Comparison of ENCODE assay signal across 29 cellular contexts in the genomic region with DNA sequence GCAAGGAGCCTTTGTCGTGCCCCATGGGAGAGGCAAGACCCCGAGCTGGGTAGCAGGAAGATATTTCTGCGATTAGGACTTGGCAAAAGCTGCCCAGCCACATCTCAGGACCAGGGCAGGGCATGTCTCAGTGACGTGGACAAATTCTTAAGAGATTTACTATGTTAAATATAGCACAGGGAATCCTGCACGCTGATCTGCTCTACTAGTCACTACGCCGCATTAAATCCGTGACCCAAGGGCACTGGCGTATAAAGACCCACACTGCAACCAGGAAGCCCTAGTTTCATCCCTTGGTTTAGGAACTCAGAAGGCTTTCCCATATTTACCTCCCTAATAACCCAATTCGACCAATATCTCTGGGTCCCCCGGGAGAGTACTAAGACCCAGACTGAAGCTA. TPM values are rescaled to one million over a fixed set of nuclear protein-coding genes. Genes with fewer than 3 reads are reported as not detected.
"Had no signal": no experiment of that assay in that cellular context is flagged by ENCODE, and none has a peak within 500 bp of the region (broad histone marks: within the 10 kb centered on the region; RNA-seq: fewer than 3 reads in every experiment).

No MANE protein-coding gene starts in this region.

- H3K4me3 ChIP-seq: breast epithelium, colonic mucosa, dorsolateral prefrontal cortex, heart left ventricle, right lobe of liver, smooth muscle cell, tibial nerve had no signal

- H3K27ac ChIP-seq: breast epithelium, colonic mucosa, heart left ventricle, right lobe of liver had no signal

- H3K4me1 ChIP-seq: breast epithelium, colonic mucosa, heart left ventricle, tibial nerve had no signal

- H3K27me3 ChIP-seq: breast epithelium, colonic mucosa, dorsolateral prefrontal cortex, heart left ventricle, right lobe of liver, tibial nerve had no signal

- FAIRE-seq: endothelial cell of umbilical vein, kidney had no signal

- ATAC-seq: activated naive CD8-positive, alpha-beta T cell treated with anti-CD3 and anti-CD28 coated beads, Interleukin-2, amount 50 U/mL, for 24 hours; effector memory CD8-positive, alpha-beta T cell; heart left ventricle; left colon; naive thymus-derived CD8-positive, alpha-beta T cell; right lobe of liver; WTC11 had no signal

- H3K4me2 ChIP-seq: smooth muscle cell had no signal

- H3K9me3 ChIP-seq: breast epithelium, colonic mucosa, heart left ventricle, right lobe of liver, tibial nerve had no signal

- DNase-seq: activated CD4-positive, alpha-beta memory T cell treated with anti-CD3 and anti-CD28 coated beads, Interleukin-2, amount 10 ng/mL, durations not matched to agents 7 days and 5 days; activated CD4-positive, alpha-beta T cell treated with anti-CD3 and anti-CD28 coated beads for 1 hour; activated CD4-positive, alpha-beta T cell treated with anti-CD3 and anti-CD28 coated beads, Interleukin-2, amount 10 ng/mL, durations not matched to agents 7 days and 5 days; activated CD8-positive, alpha-beta memory T cell treated with anti-CD3 and anti-CD28 coated beads, Interleukin-2, amount 50 U/mL, for 48 hours; activated naive CD8-positive, alpha-beta T cell treated with anti-CD3 and anti-CD28 coated beads, Interleukin-2, amount 50 U/mL, for 24 hours; activated T-cell treated with anti-CD3 and anti-CD28 coated beads, Interleukin-2, amount 50 U/mL, for 48 hours; amygdala; colonic mucosa; dorsolateral prefrontal cortex; effector memory CD8-positive, alpha-beta T cell; foreskin fibroblast; hypothalamus; immature natural killer cell; kidney; left colon; midbrain; naive thymus-derived CD8-positive, alpha-beta T cell; stimulated activated CD4-positive, alpha-beta T cell treated with anti-CD3 and anti-CD28 coated beads, Interleukin-1b, Interleukin-23, amount 100 ng/mL, for 48 hours; stimulated activated CD4-positive, alpha-beta T cell treated with anti-CD3 and anti-CD28 coated beads, Interleukin-4, amount 100 ng/mL, for 4 hours; stimulated activated CD8-positive, alpha-beta memory T cell treated with anti-CD3 and anti-CD28 coated beads, Interleukin-4, amount 100 ng/mL, for 48 hours; stimulated activated naive CD4-positive, alpha-beta T cell; T-helper 2 cell had no signal

RNA-seq across cellular contexts. Expression of gene RASL10A, which starts 37.8 kb away (rescaled TPM):
- total RNA-seq: smooth muscle cell had no signal
- polyA plus RNA-seq: immature natural killer cell; naive thymus-derived CD8-positive, alpha-beta T cell; smooth muscle cell had no signal

RNA-seq across cellular contexts. Expression of gene GAS2L1, which starts 46.8 kb away (rescaled TPM):
- total RNA-seq: naive thymus-derived CD8-positive, alpha-beta T cell had no signal
